17 cellular contexts compared by ENCODE assay signal in genomic region chr7:143898810-143899209, GRCh38. TPM values are rescaled to one million over a fixed set of nuclear protein-coding genes. Genes with fewer than 3 reads are reported as not detected.
DNase-seq lines count a peak whose midpoint lies in the region; ATAC-seq, FAIRE-seq and TF ChIP-seq lines count a peak whose summit lies in the region.
"Had no signal": no experiment of that assay in that cellular context is flagged by ENCODE, and none has a peak within 500 bp of the region (broad histone marks: within the 10 kb centered on the region; RNA-seq: fewer than 3 reads in every experiment).

No MANE protein-coding gene starts in this region.

- H3K36me3 ChIP-seq in HEK293 (ENCODE audit: control insufficient read depth in 2 of 2, insufficient read depth in 1 of 2, low read length in 2 of 2), result peaks cover 0 to 5% of the 10 kb centered on the region in 2 experiments; a peak in 1 of 3 replicates
- H3K36me3 ChIP-seq in iPS-20b (ENCODE audit: insufficient read depth, low read depth, low read length), result peaks cover 6% of the 10 kb centered on the region; the same call in 1 of the 2 replicates
- H3K36me3 ChIP-seq in small intestine (ENCODE audit: control insufficient read depth in 2 of 2, insufficient read depth in 2 of 2, low read length in 2 of 2), result no peaks in the 10 kb centered on the region

- H3K27me3 ChIP-seq in iPS-20b (ENCODE audit: insufficient read depth, low read length) (no peaks in the 10 kb centered on the region), small intestine (ENCODE audit: control insufficient read depth in 2 of 2, insufficient read depth in 2 of 2, low read length in 2 of 2) (no peaks in the 10 kb centered on the region)
- H3K27me3 ChIP-seq in CD4-positive, alpha-beta T cell (ENCODE audit: control insufficient read depth, insufficient read depth, low read length), result no peaks in the 10 kb centered on the region
- H3K27me3 ChIP-seq: BLaER1 treated with 17β-estradiol and CSF1 and Interleukin-3, amounts not matched to agents 10 nM and 100 nM had no signal

- H3K4me1 Mint-ChIP-seq in CD4-positive, alpha-beta T cell (ENCODE audit: low read depth), result peaks cover 38% of the 10 kb centered on the region

- H3K27ac ChIP-seq in HEK293 (ENCODE audit: extremely low read depth, low read depth, low read length), result no peak overlapping the region
- H3K27ac ChIP-seq in iPS-20b (ENCODE audit: low read length), result no peak overlapping the region
- no peak overlapping the region for H3K27ac ChIP-seq in small intestine (ENCODE audit: low read depth in 1 of 2, low read length in 1 of 2)
- H3K27ac ChIP-seq in CD4-positive, alpha-beta T cell (ENCODE audit: low read depth, low read length), result no peak overlapping the region
- H3K27ac ChIP-seq: BLaER1 treated with 17β-estradiol and CSF1 and Interleukin-3, amounts not matched to agents 10 nM and 100 nM had no signal

- DNase-seq in D721Med (ENCODE audit: insufficient read length, low spot score) (no peak), small intestine (peak; percentile 7), AG08395 (ENCODE audit: low spot score) (no peak), midbrain (lab: John Stamatoyannopoulos, UW) (no peak)
- no peak for DNase-seq in CD4-positive, alpha-beta T cell
- DNase-seq: DMS 273 treated with DMSO at 0.1 percent for 48 hours, H7, MV-4-11, NCI-H1417 treated with DMSO at 0.1 percent for 48 hours, NCI-H2029 treated with DMSO at 0.1 percent for 48 hours, NCI-H2171 treated with DMSO at 0.1 percent for 48 hours, NCI-H446 treated with DMSO at 0.1 percent for 48 hours, RPMI8226 had no signal

- no peak overlapping the region for H3K4me3 ChIP-seq in HEK293 (ENCODE audit: low read depth, low read length)
- H3K4me3 ChIP-seq in iPS-20b (ENCODE audit: low read length), result peak overlapping the region; percentile 86; the same call in 1 of the 2 replicates
- no peak overlapping the region for H3K4me3 ChIP-seq in small intestine (ENCODE audit: low read depth in 1 of 2, low read length in 2 of 2)
- H3K4me3 ChIP-seq: BLaER1 treated with 17β-estradiol and CSF1 and Interleukin-3, amounts not matched to agents 10 nM and 100 nM had no signal

- POLR2A ChIA-PET in HEK293 (lab: Yijun Ruan, JAX), result no interaction called here
- POLR2A ChIA-PET in CD4-positive, alpha-beta T cell (lab: Charles Lee), result no interaction called here

- peaks cover 6% of the 10 kb centered on the region; the same call in 1 of the 2 replicates for H3K4me1 ChIP-seq in HEK293 (ENCODE audit: control insufficient read depth, insufficient read depth, low read length)
- H3K4me1 ChIP-seq in iPS-20b (ENCODE audit: insufficient read depth, low read length), result peaks cover 35% of the 10 kb centered on the region
- peaks cover 3 to 5% of the 10 kb centered on the region in 2 donors for H3K4me1 ChIP-seq in small intestine (ENCODE audit: control insufficient read depth in 2 of 2, insufficient read depth in 1 of 2, low read depth in 1 of 2, low read length in 1 of 2)

- no peak for TF ChIP-seq CTCF in D721Med (IDR thresholded peaks at IDR 0.05; ENCODE audit: insufficient read depth, missing control alignments)
- TF ChIP-seq CTCF in HEK293 (tag by site-specific recombination; IDR thresholded peaks at IDR 0.05), result no peak
- TF ChIP-seq CTCF in CD4-positive, alpha-beta T cell (IDR thresholded peaks at IDR 0.05), result no peak

- CTCF ChIA-PET in HEK293 (lab: Yijun Ruan, JAX), result interaction anchor here (0.6 to 1.6 kb wide), 2 partner anchors 81 to 229 kb away, joined by 3 to 8 read pairs; no protein-coding TSS in a partner anchor
- CTCF ChIA-PET in CD4-positive, alpha-beta T cell (lab: Charles Lee), result interaction anchor here (1.2 kb wide), 1 partner anchor 11 kb away, joined by 3 read pairs; no protein-coding TSS in a partner anchor

- H3K27me3 Mint-ChIP-seq in CD4-positive, alpha-beta T cell, result no peaks in the 10 kb centered on the region

- no peak overlapping the region for H3K9ac ChIP-seq in iPS-20b (ENCODE audit: low read depth, low read length)
- H3K9ac ChIP-seq: BLaER1 treated with 17β-estradiol and CSF1 and Interleukin-3, amounts not matched to agents 10 nM and 100 nM had no signal

- FAIRE-seq in D721Med (lab: Jason Lieb, UNC), result peak; percentile 53
- no peak for FAIRE-seq in small intestine (lab: Jason Lieb, UNC)

- 98 to 100% (median 100%) methylated on average over 1 of the region's 1 CpG for WGBS in small intestine, 3 donors

- H3K9me3 Mint-ChIP-seq in CD4-positive, alpha-beta T cell, result no peaks in the 10 kb centered on the region

- peaks cover 5% of the 10 kb centered on the region for H3K36me3 Mint-ChIP-seq in CD4-positive, alpha-beta T cell (ENCODE audit: low read depth)

- H3K9me3 ChIP-seq in HEK293 (ENCODE audit: control insufficient read depth, insufficient read depth, low read depth, low read length) (no peaks in the 10 kb centered on the region), iPS-20b (ENCODE audit: insufficient read depth, low read depth, low read length) (no peaks in the 10 kb centered on the region), small intestine (ENCODE audit: control insufficient read depth, low read depth) (no peaks in the 10 kb centered on the region)
- no peaks in the 10 kb centered on the region for H3K9me3 ChIP-seq in CD4-positive, alpha-beta T cell (ENCODE audit: control insufficient read depth, low read length)

- no peak overlapping the region for H3K27ac Mint-ChIP-seq in CD4-positive, alpha-beta T cell

- ATAC-seq in CD4-positive, alpha-beta T cell (ENCODE audit: poor library complexity), result no peak

- intact Hi-C loops in CD4-positive, alpha-beta T cell (cut with DNase I, micrococcal nuclease), result no loop called here

- no peak overlapping the region for H3K4me3 Mint-ChIP-seq in CD4-positive, alpha-beta T cell

TF ChIP-seq in HEK293, 187 proteins besides CTCF, POLR2A, EP300 and RAD21:
- no peak for TF ChIP-seq ZNF214 (tag by site-specific recombination; IDR thresholded peaks at IDR 0.05; ENCODE audit: borderline replicate concordance)
- no peak for TF ChIP-seq ZNF274 (IDR thresholded peaks at IDR 0.05; ENCODE audit: low read length)
- TF ChIP-seq ZNF274 (tag by site-specific recombination; IDR thresholded peaks at IDR 0.05; ENCODE audit: borderline replicate concordance), result no peak
- peak; percentile 79 for TF ChIP-seq SETDB1 (IDR thresholded peaks at IDR 0.05; ENCODE audit: insufficient read length, low read length)
- no peak for TF ChIP-seq ZNF335 (tag by site-specific recombination; conservative IDR thresholded peaks at IDR 0.05)

RNA-seq across cellular contexts. Expression of gene TCAF1, which starts 3.2 kb away (rescaled TPM):
- 10 to 100 TPM in 1 of 3 donors, 1 to 10 TPM in 2; 8.1 to 17.0 (median 8.7) TPM for polyA plus RNA-seq in small intestine
- 1 to 10 TPM; 7.7 to 8.6 TPM for total RNA-seq in CD4-positive, alpha-beta T cell

RNA-seq across cellular contexts. Expression of gene OR2F2, which starts 36.2 kb away (rescaled TPM):
- polyA plus RNA-seq in small intestine, result not detected
- not detected for total RNA-seq in CD4-positive, alpha-beta T cell
- total RNA-seq: H7, HT1080 had no signal

RNA-seq across cellular contexts. Expression of gene OR2F1, which starts 55.8 kb away (rescaled TPM):
- polyA plus RNA-seq in small intestine, result not detected
- total RNA-seq in CD4-positive, alpha-beta T cell, result not detected
- total RNA-seq: H7, HT1080 had no signal
